Comparison of ENCODE assay signal across 18 cellular contexts in the genomic region with DNA sequence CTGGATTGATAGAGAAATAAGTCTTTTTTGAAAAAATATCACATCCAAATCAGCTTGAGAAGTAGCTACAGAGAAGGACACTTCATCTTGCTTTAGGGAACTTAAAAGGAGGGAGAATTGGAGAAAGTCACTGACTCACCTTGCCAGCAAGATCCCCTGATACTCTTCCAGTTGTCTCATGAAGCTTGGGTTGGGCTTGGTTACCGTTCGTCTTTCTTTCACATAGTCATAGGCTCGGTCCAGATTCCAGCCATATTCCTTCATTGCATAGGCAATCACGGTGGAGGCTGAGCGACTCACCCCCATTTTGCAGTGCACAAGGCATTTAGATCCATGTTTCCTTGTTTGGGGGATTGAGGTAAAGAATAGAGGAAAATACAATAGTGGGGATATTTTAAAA. TPM values are rescaled to one million over a fixed set of nuclear protein-coding genes. Genes with fewer than 3 reads are reported as not detected.
DNase-seq lines count a peak whose midpoint lies in the region; ATAC-seq and TF ChIP-seq lines count a peak whose summit lies in the region.
"Had no signal": no experiment of that assay in that cellular context is flagged by ENCODE, and none has a peak within 500 bp of the region (broad histone marks: within the 10 kb centered on the region; RNA-seq: fewer than 3 reads in every experiment).

No MANE protein-coding gene starts in this region.

- H3K27me3 Mint-ChIP-seq in activated T-cell treated with anti-CD3 and anti-CD28 coated beads, Interleukin-2, amount 50 U/mL, for 72 hours (ENCODE audit: low read depth): no peaks in the 10 kb centered on the region
- H3K27me3 Mint-ChIP-seq in activated T-cell treated with anti-CD3 and anti-CD28 coated beads, Interleukin-2, amount 50 U/mL, for 4 hours (ENCODE audit: low read depth): no peaks in the 10 kb centered on the region
- H3K27me3 Mint-ChIP-seq: CD4-positive, alpha-beta memory T cell had no signal

- H3K27ac Mint-ChIP-seq in activated T-cell treated with anti-CD3 and anti-CD28 coated beads, Interleukin-2, amount 50 U/mL, for 72 hours: peak overlapping the region; percentile 6
- H3K27ac Mint-ChIP-seq in stimulated activated effector memory CD8-positive, alpha-beta T cell treated with anti-CD3 and anti-CD28 coated beads, Interleukin-12 subunit alpha, Interleukin-12 subunit beta, amount 100 ng/mL, for 72 hours: peak overlapping the region; percentile 67

- no peak for TF ChIP-seq CTCF in HEK293 (tag by site-specific recombination; IDR thresholded peaks at IDR 0.05)
- no peak for TF ChIP-seq CTCF in fibroblast of mammary gland (conservative IDR thresholded peaks at IDR 0.05; ENCODE audit: control insufficient read depth, insufficient read depth, low read depth, low read length)
- TF ChIP-seq CTCF in BE2C (IDR thresholded peaks at IDR 0.05; ENCODE audit: low read depth, low read length): no peak

- H3K4me3 Mint-ChIP-seq in activated T-cell treated with anti-CD3 and anti-CD28 coated beads, Interleukin-2, amount 50 U/mL, for 72 hours: no peak overlapping the region
- no peak overlapping the region for H3K4me3 Mint-ChIP-seq in activated T-cell treated with anti-CD3 and anti-CD28 coated beads, Interleukin-2, amount 50 U/mL, for 4 hours
- no peak overlapping the region for H3K4me3 Mint-ChIP-seq in stimulated activated effector memory CD8-positive, alpha-beta T cell treated with anti-CD3 and anti-CD28 coated beads, Interleukin-12 subunit alpha, Interleukin-12 subunit beta, amount 100 ng/mL, for 72 hours
- H3K4me3 Mint-ChIP-seq: CD4-positive, alpha-beta memory T cell had no signal

- H3K4me1 Mint-ChIP-seq in activated T-cell treated with anti-CD3 and anti-CD28 coated beads, Interleukin-2, amount 50 U/mL, for 72 hours (ENCODE audit: low read depth): peaks cover 16% of the 10 kb centered on the region
- H3K4me1 Mint-ChIP-seq in activated T-cell treated with anti-CD3 and anti-CD28 coated beads, Interleukin-2, amount 50 U/mL, for 4 hours (ENCODE audit: low read depth): peaks cover 7% of the 10 kb centered on the region
- H3K4me1 Mint-ChIP-seq in stimulated activated effector memory CD8-positive, alpha-beta T cell treated with anti-CD3 and anti-CD28 coated beads, Interleukin-12 subunit alpha, Interleukin-12 subunit beta, amount 100 ng/mL, for 72 hours: peaks cover 10% of the 10 kb centered on the region

- POLR2A ChIA-PET in HEK293 (lab: Yijun Ruan, JAX): no interaction called here

- H3K27ac ChIP-seq in HEK293 (ENCODE audit: extremely low read depth, low read depth, low read length): no peak overlapping the region

- H3K9me3 Mint-ChIP-seq in activated T-cell treated with anti-CD3 and anti-CD28 coated beads, Interleukin-2, amount 50 U/mL, for 72 hours: no peaks in the 10 kb centered on the region
- H3K9me3 Mint-ChIP-seq in activated T-cell treated with anti-CD3 and anti-CD28 coated beads, Interleukin-2, amount 50 U/mL, for 4 hours: no peaks in the 10 kb centered on the region
- H3K9me3 Mint-ChIP-seq in stimulated activated effector memory CD8-positive, alpha-beta T cell treated with anti-CD3 and anti-CD28 coated beads, Interleukin-12 subunit alpha, Interleukin-12 subunit beta, amount 100 ng/mL, for 72 hours: no peaks in the 10 kb centered on the region
- H3K9me3 Mint-ChIP-seq: CD4-positive, alpha-beta memory T cell had no signal

- no peak for ATAC-seq in activated T-cell treated with anti-CD3 and anti-CD28 coated beads, Interleukin-2, amount 50 U/mL, for 72 hours (replicated peaks in 1 of 2)
- ATAC-seq in activated T-cell treated with anti-CD3 and anti-CD28 coated beads, Interleukin-2, amount 50 U/mL, for 4 hours: no peak
- no peak for ATAC-seq in stimulated activated effector memory CD8-positive, alpha-beta T cell treated with anti-CD3 and anti-CD28 coated beads, Interleukin-12 subunit alpha, Interleukin-12 subunit beta, amount 100 ng/mL, for 72 hours
- ATAC-seq: GM12878, Panc1 had no signal

- H3K4me1 ChIP-seq in HEK293 (ENCODE audit: control insufficient read depth, insufficient read depth, low read length) (peaks cover 9% of the 10 kb centered on the region), BE2C (peaks cover 22% of the 10 kb centered on the region)

- H3K27me3 ChIP-seq in BE2C: no peaks in the 10 kb centered on the region

- H3K36me3 ChIP-seq in HEK293 (ENCODE audit: control insufficient read depth in 2 of 2, insufficient read depth in 1 of 2, low read length in 2 of 2): peaks cover 5 to 7% of the 10 kb centered on the region in 2 experiments; a peak in 2 of 3 replicates
- 0 out of 2 replicates have a peak, but pooled peaks cover 4% of the 10 kb centered on the region for H3K36me3 ChIP-seq in BE2C

- H3K36me3 Mint-ChIP-seq in activated T-cell treated with anti-CD3 and anti-CD28 coated beads, Interleukin-2, amount 50 U/mL, for 72 hours (ENCODE audit: insufficient read depth in 2 of 2): peaks cover 2 to 11% of the 10 kb centered on the region in 2 donors
- peaks cover 27% of the 10 kb centered on the region for H3K36me3 Mint-ChIP-seq in activated T-cell treated with anti-CD3 and anti-CD28 coated beads, Interleukin-2, amount 50 U/mL, for 4 hours (ENCODE audit: insufficient read depth)
- H3K36me3 Mint-ChIP-seq in stimulated activated effector memory CD8-positive, alpha-beta T cell treated with anti-CD3 and anti-CD28 coated beads, Interleukin-12 subunit alpha, Interleukin-12 subunit beta, amount 100 ng/mL, for 72 hours: peaks cover 99% of the 10 kb centered on the region

- H3K9me3 ChIP-seq in HEK293 (ENCODE audit: control insufficient read depth, insufficient read depth, low read depth, low read length) (no peaks in the 10 kb centered on the region), BE2C (no peaks in the 10 kb centered on the region)

- H3K4me3 ChIP-seq in HEK293 (ENCODE audit: low read depth, low read length) (no peak overlapping the region), fibroblast of mammary gland (ENCODE audit: control insufficient read depth, low read depth, low read length) (no peak overlapping the region), BE2C (ENCODE audit: low read depth, low read length) (no peak overlapping the region)
- H3K4me3 ChIP-seq: GM12878 had no signal

- CTCF ChIA-PET in HEK293 (lab: Yijun Ruan, JAX): no interaction called here

- DNase-seq in activated T-cell treated with anti-CD3 and anti-CD28 coated beads, Interleukin-2, amount 50 U/mL, for 72 hours: no peak
- DNase-seq in activated T-cell treated with anti-CD3 and anti-CD28 coated beads, Interleukin-2, amount 50 U/mL, for 4 hours: no peak
- peak; percentile 41 for DNase-seq in fibroblast of mammary gland (ENCODE audit: low read depth)
- no peak for DNase-seq in stimulated activated effector memory CD8-positive, alpha-beta T cell treated with anti-CD3 and anti-CD28 coated beads, Interleukin-12 subunit alpha, Interleukin-12 subunit beta, amount 100 ng/mL, for 72 hours (ENCODE audit: low spot score in 2 of 2)
- no peak for DNase-seq in NCI-H446 treated with DMSO at 0.1 percent for 48 hours (lab: John Stamatoyannopoulos, UW)
- DNase-seq in BE2C: no peak
- no peak for DNase-seq in DMS79 treated with DMSO at 0.1 percent for 48 hours (lab: John Stamatoyannopoulos, UW)
- DNase-seq: CD4-positive, alpha-beta memory T cell; DMS153; GF-D8; KBM-7; NCI-H1105; NCI-H2081; NCI-H2171 treated with DMSO at 0.1 percent for 48 hours; Right ventricle myocardium superior had no signal

TF ChIP-seq in HEK293, 187 proteins besides CTCF, POLR2A, EP300 and RAD21:
- TF ChIP-seq ZBTB48 (tag by site-specific recombination; IDR thresholded peaks at IDR 0.05): no peak
- TF ChIP-seq RBAK (tag by site-specific recombination; IDR thresholded peaks at IDR 0.05): no peak
- TF ChIP-seq, protein P1, sequence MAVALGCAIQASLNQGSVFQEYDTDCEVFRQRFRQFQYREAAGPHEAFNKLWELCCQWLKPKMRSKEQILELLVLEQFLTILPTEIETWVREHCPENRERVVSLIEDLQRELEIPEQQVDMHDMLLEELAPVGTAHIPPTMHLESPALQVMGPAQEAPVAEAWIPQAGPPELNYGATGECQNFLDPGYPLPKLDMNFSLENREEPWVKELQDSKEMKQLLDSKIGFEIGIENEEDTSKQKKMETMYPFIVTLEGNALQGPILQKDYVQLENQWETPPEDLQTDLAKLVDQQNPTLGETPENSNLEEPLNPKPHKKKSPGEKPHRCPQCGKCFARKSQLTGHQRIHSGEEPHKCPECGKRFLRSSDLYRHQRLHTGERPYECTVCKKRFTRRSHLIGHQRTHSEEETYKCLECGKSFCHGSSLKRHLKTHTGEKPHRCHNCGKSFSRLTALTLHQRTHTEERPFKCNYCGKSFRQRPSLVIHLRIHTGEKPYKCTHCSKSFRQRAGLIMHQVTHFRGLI (tag by site-specific recombination; IDR thresholded peaks at IDR 0.05): peak; percentile 33; the same call in 1 of the 2 replicates

RNA-seq across cellular contexts. Expression of a gene that starts 25.3 kb away (rescaled TPM):
- total RNA-seq in activated T-cell treated with anti-CD3 and anti-CD28 coated beads, Interleukin-2, amount 50 U/mL, for 72 hours: 10 to 100 TPM; 10.4 to 13.9 TPM
- total RNA-seq in activated T-cell treated with anti-CD3 and anti-CD28 coated beads, Interleukin-2, amount 50 U/mL, for 4 hours: 10 to 100 TPM in 2 of 3 donors, 1 to 10 TPM in 1; 9.8 to 12.3 (median 11.8) TPM
- 7.5 TPM for polyA plus RNA-seq in BE2C (2012; ENCODE audit: insufficient read depth, insufficient read length, low read depth)
- polyA plus RNA-seq: CD4-positive, alpha-beta memory T cell had no signal

RNA-seq across cellular contexts. Expression of a gene that starts 55.1 kb away (rescaled TPM):
- 10 to 100 TPM in 1 of 2 donors, 1 to 10 TPM in 1; 7.9 to 13.5 TPM for total RNA-seq in activated T-cell treated with anti-CD3 and anti-CD28 coated beads, Interleukin-2, amount 50 U/mL, for 72 hours
- total RNA-seq in activated T-cell treated with anti-CD3 and anti-CD28 coated beads, Interleukin-2, amount 50 U/mL, for 4 hours: 10 to 100 TPM; 33.3 to 40.7 (median 40.4) TPM
- 84.2 TPM for polyA plus RNA-seq in BE2C (2012; ENCODE audit: insufficient read depth, insufficient read length, low read depth)
- polyA plus RNA-seq: CD4-positive, alpha-beta memory T cell had no signal

RNA-seq across cellular contexts. Expression of a gene that starts 58.6 kb away (rescaled TPM):
- 10 to 100 TPM; 45.0 to 47.4 TPM for total RNA-seq in activated T-cell treated with anti-CD3 and anti-CD28 coated beads, Interleukin-2, amount 50 U/mL, for 72 hours
- total RNA-seq in activated T-cell treated with anti-CD3 and anti-CD28 coated beads, Interleukin-2, amount 50 U/mL, for 4 hours: 10 to 100 TPM; 79.3 to 91.3 (median 90.8) TPM
- 48.9 TPM for polyA plus RNA-seq in BE2C (2012; ENCODE audit: insufficient read depth, insufficient read length, low read depth)
